Comparison of ENCODE assay signal across 8 cellular contexts in genomic region chr6:28988536-28989415, GRCh38. TPM values are rescaled to one million over a fixed set of nuclear protein-coding genes. Genes with fewer than 3 reads are reported as not detected.
A peak's percentile ranks its signal among the peaks of the same experiment; 100 is the strongest.
DNase-seq lines count a peak whose midpoint lies in the region; ATAC-seq and TF ChIP-seq lines count a peak whose summit lies in the region.

No MANE protein-coding gene starts in this region.

- intact Hi-C loops in activated B cell treated with CpG ODN at 0.5 μM for 24 hours (cut with micrococcal nuclease): no loop called here
- intact Hi-C loops in mammary epithelial cell (cut with micrococcal nuclease): no loop called here

- H3K27me3 Mint-ChIP-seq in activated B cell treated with CpG ODN at 0.5 μM for 24 hours: peaks cover 26% of the 10 kb centered on the region

- DNase-seq in activated B cell treated with CpG ODN at 0.5 μM for 24 hours: peak; percentile 53
- DNase-seq in mammary epithelial cell: peak; percentile 48
- DNase-seq in left kidney (ENCODE audit: low read depth, low spot score): peak; percentile 88
- DNase-seq in stimulated activated CD4-positive, alpha-beta T cell treated with anti-CD3 and anti-CD28 coated beads, TNF-alpha, amount 100 ng/mL, for 24 hours (ENCODE audit: low read depth in 3 of 3): peak; percentile 49 to 76 (median 56)
- no peak for DNase-seq in NCI-H82 treated with DMSO at 0.1 percent for 48 hours (lab: John Stamatoyannopoulos, UW; ENCODE audit: unreplicated experiment)
- no peak for DNase-seq in NCI-H345 (lab: John Stamatoyannopoulos, UW)
- no peak for DNase-seq in WERI-Rb-1

- H3K36me3 ChIP-seq in mammary epithelial cell (ENCODE audit: insufficient read depth, low read length) (no peaks in the 10 kb centered on the region), WERI-Rb-1 (peaks cover 6% of the 10 kb centered on the region)

- in situ Hi-C loops in mammary epithelial cell (cut with MboI; ENCODE audit: low sequenced_read_pairs in 2 of 2): no loop called here

- H3K4me1 Mint-ChIP-seq in activated B cell treated with CpG ODN at 0.5 μM for 24 hours: peaks cover 16% of the 10 kb centered on the region

- H3K4me3 ChIP-seq in mammary epithelial cell (replicated peaks in 1 of 3; ENCODE audit: insufficient read depth in 1 of 3, low read depth in 2 of 3, low read length in 3 of 3) (no peak overlapping the region), WERI-Rb-1 (ENCODE audit: low read depth, low read length) (no peak overlapping the region)

- H3K9me3 ChIP-seq in mammary epithelial cell (replicated peaks; ENCODE audit: insufficient read depth, low read length): no peaks in the 10 kb centered on the region
- H3K9me3 ChIP-seq in WERI-Rb-1 (ENCODE audit: severe bottlenecking): peaks cover 11% of the 10 kb centered on the region

- peak overlapping the region; percentile 24 for H3K27ac Mint-ChIP-seq in activated B cell treated with CpG ODN at 0.5 μM for 24 hours

- H3K27me3 ChIP-seq in mammary epithelial cell (ENCODE audit: insufficient read depth, low read length): no peaks in the 10 kb centered on the region
- H3K27me3 ChIP-seq in WERI-Rb-1 (ENCODE audit: insufficient read depth, low read depth, severe bottlenecking): no peaks in the 10 kb centered on the region

- no peaks in the 10 kb centered on the region for H4K20me1 ChIP-seq in mammary epithelial cell (ENCODE audit: insufficient read depth, low read length)

- ATAC-seq in GM21825 (IDR thresholded peaks at IDR 0.05; ENCODE audit: unreplicated experiment) (peak; percentile 53), activated B cell treated with CpG ODN at 0.5 μM for 24 hours (ENCODE audit: low read depth) (peak; percentile 76)

- H3K79me2 ChIP-seq in mammary epithelial cell (ENCODE audit: insufficient read depth, low read length): no peaks in the 10 kb centered on the region

- peaks cover 3% of the 10 kb centered on the region for H3K4me1 ChIP-seq in mammary epithelial cell (ENCODE audit: insufficient read depth, low read length)

- CTCF ChIA-PET in activated B cell treated with CpG ODN at 0.5 μM for 24 hours (lab: Charles Lee) (no interaction called here), mammary epithelial cell (lab: Charles Lee; ENCODE audit: low non-redundant PET) (no interaction called here)

- WGBS in mammary epithelial cell (ENCODE audit: low coverage, missing lambda C conversion rate): 76% methylated on average over 34 of the region's 53 CpGs

- H3K27ac ChIP-seq in mammary epithelial cell (ENCODE audit: insufficient read depth, low read depth, low read length) (no peak overlapping the region), WERI-Rb-1 (no peak overlapping the region)

- no peak overlapping the region for H2AFZ ChIP-seq in mammary epithelial cell (ENCODE audit: low read depth, low read length)

- no peaks in the 10 kb centered on the region for H3K36me3 Mint-ChIP-seq in activated B cell treated with CpG ODN at 0.5 μM for 24 hours (ENCODE audit: low read depth)

- POLR2A ChIA-PET in activated B cell treated with CpG ODN at 0.5 μM for 24 hours (lab: Charles Lee): no interaction called here

- no peak overlapping the region for H3K9ac ChIP-seq in mammary epithelial cell (ENCODE audit: insufficient read depth, low read length)

- dilution Hi-C loops in mammary epithelial cell (cut with HindIII; ENCODE audit: low sequenced_read_pairs): loop anchor here (5.0 kb wide), 1 partner anchor 51 kb away; no protein-coding TSS in a partner anchor

- no peak overlapping the region for H3K4me2 ChIP-seq in mammary epithelial cell (ENCODE audit: insufficient read depth, low read depth, low read length)

- H3K9me3 Mint-ChIP-seq in activated B cell treated with CpG ODN at 0.5 μM for 24 hours: peaks cover 8% of the 10 kb centered on the region

- no peak for TF ChIP-seq CTCF in activated B cell treated with CpG ODN at 0.5 μM for 24 hours (IDR thresholded peaks at IDR 0.05)
- no peak for TF ChIP-seq CTCF in mammary epithelial cell (conservative IDR thresholded peaks at IDR 0.05 in 1 of 2, IDR thresholded peaks at IDR 0.05 in 1 of 2; ENCODE audit: extremely low read depth in 1 of 2, insufficient read depth in 1 of 2, low read depth in 1 of 2, low read length in 2 of 2)
- TF ChIP-seq CTCF in WERI-Rb-1 (IDR thresholded peaks at IDR 0.05; ENCODE audit: low read depth, low read length): no peak

- BruUV-seq in mammary epithelial cell (replicated peaks; lab: Mats Ljungman, UMichigan): no TSS peak

- peak overlapping the region; percentile 61 for H3K4me3 Mint-ChIP-seq in activated B cell treated with CpG ODN at 0.5 μM for 24 hours

RNA-seq across cellular contexts. Expression of gene ZNF311, which starts 16.3 kb away (rescaled TPM):
- total RNA-seq in activated B cell treated with CpG ODN at 0.5 μM for 24 hours (0.31 TPM in 1 of 2 replicates, not detected in the other), mammary epithelial cell (1 to 10 TPM; 2.0 to 4.0 TPM)
- 1.3 TPM for polyA plus RNA-seq in mammary epithelial cell
- polyA minus RNA-seq in mammary epithelial cell: not detected

RNA-seq across cellular contexts. Expression of gene OR2W1, which starts 56.2 kb away (rescaled TPM):
- total RNA-seq in activated B cell treated with CpG ODN at 0.5 μM for 24 hours (not detected in 2 replicates), mammary epithelial cell (not detected)
- polyA plus RNA-seq in mammary epithelial cell: not detected
- polyA minus RNA-seq in mammary epithelial cell: not detected

Comparison
In these comparisons a context has a peak if more than half of its experiments do, and no peak if none do; other contexts are left out.
1. DNase-seq: peak in activated B cell treated with CpG ODN at 0.5 μM for 24 hours (single experiment), mammary epithelial cell (single experiment), left kidney (single experiment) and stimulated activated CD4-positive, alpha-beta T cell treated with anti-CD3 and anti-CD28 coated beads, TNF-alpha, amount 100 ng/mL, for 24 hours (3 of 3); none in NCI-H82 treated with DMSO at 0.1 percent for 48 hours (single experiment), NCI-H345 (single experiment) and WERI-Rb-1 (single experiment).